In the genomic region with DNA sequence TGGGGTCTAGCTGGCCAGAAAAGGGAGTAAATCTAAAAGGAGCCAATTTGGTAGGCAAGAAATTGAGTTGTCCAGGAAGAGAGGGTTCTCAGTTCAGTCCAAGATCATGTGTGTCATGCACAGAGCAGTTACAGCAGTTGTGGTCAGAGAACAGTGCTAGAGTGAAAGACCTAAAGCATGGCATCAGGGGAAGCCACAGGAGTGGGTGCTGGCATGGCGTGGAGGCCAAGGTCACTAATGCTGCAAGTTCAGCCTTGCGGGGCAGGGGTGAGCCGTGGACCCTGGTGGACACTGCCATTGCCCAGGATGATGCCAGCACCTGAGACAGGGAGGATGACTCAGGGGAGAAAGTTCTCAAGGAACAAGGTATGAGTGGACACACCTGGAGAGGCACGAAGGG, we compare ENCODE assay signal across 20 cellular contexts. TPM values are rescaled to one million over a fixed set of nuclear protein-coding genes. Genes with fewer than 3 reads are reported as not detected.
DNase-seq lines count a peak whose midpoint lies in the region; ATAC-seq, FAIRE-seq and TF ChIP-seq lines count a peak whose summit lies in the region.
"Had no signal": no experiment of that assay in that cellular context is flagged by ENCODE, and none has a peak within 500 bp of the region (broad histone marks: within the 10 kb centered on the region; RNA-seq: fewer than 3 reads in every experiment).

No MANE protein-coding gene starts in this region.

- H3K27me3 ChIP-seq in right lobe of liver (no peaks in the 10 kb centered on the region), HepG2 (ENCODE audit: control insufficient read depth in 1 of 2, insufficient read depth in 2 of 2, low read length in 2 of 2) (peaks cover 3 to 15% of the 10 kb centered on the region in 2 experiments; a peak in 4 of 5 replicates)
- no peaks in the 10 kb centered on the region for H3K27me3 ChIP-seq in CD4-positive, alpha-beta T cell (ENCODE audit: control insufficient read depth, insufficient read depth, low read length)
- H3K27me3 ChIP-seq: BLaER1 treated with 17β-estradiol and CSF1 and Interleukin-3, amounts not matched to agents 10 nM and 100 nM had no signal

- FAIRE-seq in HepG2 (lab: Jason Lieb, UNC) = no peak
- FAIRE-seq: GM12891 had no signal

- no peaks in the 10 kb centered on the region for H3K36me3 ChIP-seq in right lobe of liver
- no peaks in the 10 kb centered on the region for H3K36me3 ChIP-seq in HepG2 (replicated peaks in 1 of 2; ENCODE audit: control insufficient read depth in 1 of 2, insufficient read depth in 2 of 2, low read length in 2 of 2)
- H3K36me3 ChIP-seq: HAP-1 had no signal

- intact Hi-C loops in right lobe of liver (cut with DNase I) (no loop called here), HepG2 (cut with micrococcal nuclease; ENCODE audit: unreplicated experiment) (no loop called here)
- intact Hi-C loops in CD4-positive, alpha-beta T cell (cut with DNase I, micrococcal nuclease) = no loop called here

- H4K20me1 ChIP-seq in HepG2 (ENCODE audit: insufficient read depth, low read length) = no peaks in the 10 kb centered on the region
- H4K20me1 ChIP-seq: BLaER1 treated with 17β-estradiol and CSF1 and Interleukin-3, amounts not matched to agents 10 nM and 100 nM had no signal

- POLR2A ChIA-PET in HepG2 (lab: Yijun Ruan, JAX) = no interaction called here
- POLR2A ChIA-PET in CD4-positive, alpha-beta T cell (lab: Charles Lee) = interaction anchor here (1.5 kb wide), 1 partner anchor 105 kb away, joined by 3 read pairs; no protein-coding TSS in a partner anchor

- H3K9ac ChIP-seq in HepG2 (ENCODE audit: insufficient read depth, low read depth, low read length) = no peak overlapping the region
- H3K9ac ChIP-seq: BLaER1 treated with 17β-estradiol and CSF1 and Interleukin-3, amounts not matched to agents 10 nM and 100 nM had no signal

- TF ChIP-seq POLR2A in right lobe of liver (IDR thresholded peaks at IDR 0.05) (no peak), HepG2 (IDR thresholded peaks at IDR 0.05; ENCODE audit: insufficient read depth in 1 of 2, low read depth in 2 of 2, low read length in 2 of 2) (no peak)

- peak in 2 of 3 donors; percentile 10 to 37 for DNase-seq in right lobe of liver
- DNase-seq in HepG2 (ENCODE audit: low spot score) = no peak
- DNase-seq in mesenteric fat pad (ENCODE audit: low spot score) = peak; percentile 78
- no peak for DNase-seq in CD4-positive, alpha-beta T cell
- no peak for DNase-seq in NCI-H1105 (lab: John Stamatoyannopoulos, UW)
- no peak for DNase-seq in mesothelial cell of epicardium (ENCODE audit: low spot score in 2 of 2, unreplicated experiment in 2 of 2)
- DNase-seq: ACHN; Calu3; CD4-positive, CD25-positive, alpha-beta regulatory T cell; DMS 273 treated with DMSO at 0.1 percent for 48 hours; DMS79; GOT3 had no signal

- no peak overlapping the region for H2AFZ ChIP-seq in HepG2 (ENCODE audit: low read length)

- TF ChIP-seq EP300 in HepG2 (IDR thresholded peaks at IDR 0.05; ENCODE audit: low read depth in 2 of 2, low read length in 2 of 2) (no peak), HepG2 (CRISPR knock-in tag; IDR thresholded peaks at IDR 0.05; ENCODE audit: borderline replicate concordance) (no peak)

- peaks cover 7% of the 10 kb centered on the region for H3K4me1 Mint-ChIP-seq in stimulated activated memory B cell treated with anti-CD40 and anti-IgM and Interleukin-4, amounts not matched to agents 10 μg/mL and 1 μg/mL and 100 μg/mL, for 72 hours
- H3K4me1 Mint-ChIP-seq in CD4-positive, alpha-beta T cell (ENCODE audit: low read depth) = no peaks in the 10 kb centered on the region
- H3K4me1 Mint-ChIP-seq in mesothelial cell of epicardium = no peaks in the 10 kb centered on the region
- H3K4me1 Mint-ChIP-seq: CD4-positive, CD25-positive, alpha-beta regulatory T cell had no signal

- H3K9me3 Mint-ChIP-seq in stimulated activated memory B cell treated with anti-CD40 and anti-IgM and Interleukin-4, amounts not matched to agents 10 μg/mL and 1 μg/mL and 100 μg/mL, for 72 hours = peaks cover 5% of the 10 kb centered on the region
- no peaks in the 10 kb centered on the region for H3K9me3 Mint-ChIP-seq in CD4-positive, alpha-beta T cell
- H3K9me3 Mint-ChIP-seq in mesothelial cell of epicardium = peaks cover 30% of the 10 kb centered on the region

- TF ChIP-seq CTCF in right lobe of liver (IDR thresholded peaks at IDR 0.05) (no peak), HepG2 (CRISPR knock-in tag; IDR thresholded peaks at IDR 0.05) (no peak), mesothelial cell of epicardium (IDR thresholded peaks at IDR 0.05; ENCODE audit: unreplicated experiment) (no peak)
- TF ChIP-seq CTCF in CD4-positive, alpha-beta T cell (IDR thresholded peaks at IDR 0.05) = no peak

- no peak overlapping the region for H3K27ac Mint-ChIP-seq in stimulated activated memory B cell treated with anti-CD40 and anti-IgM and Interleukin-4, amounts not matched to agents 10 μg/mL and 1 μg/mL and 100 μg/mL, for 72 hours
- H3K27ac Mint-ChIP-seq in CD4-positive, alpha-beta T cell = no peak overlapping the region
- no peak overlapping the region for H3K27ac Mint-ChIP-seq in mesothelial cell of epicardium

- H3K4me3 ChIP-seq in right lobe of liver (no peak overlapping the region), HepG2 (replicated peaks in 1 of 3; ENCODE audit: insufficient read depth in 1 of 3, low read depth in 2 of 3, low read length in 3 of 3) (no peak overlapping the region)
- H3K4me3 ChIP-seq: BLaER1 treated with 17β-estradiol and CSF1 and Interleukin-3, amounts not matched to agents 10 nM and 100 nM; HAP-1 had no signal

- H3K27ac ChIP-seq in right lobe of liver (no peak overlapping the region), HepG2 (ENCODE audit: extremely low read length, insufficient read depth, low read length) (no peak overlapping the region)
- no peak overlapping the region for H3K27ac ChIP-seq in CD4-positive, alpha-beta T cell (ENCODE audit: low read depth, low read length)
- H3K27ac ChIP-seq: BLaER1 treated with 17β-estradiol and CSF1 and Interleukin-3, amounts not matched to agents 10 nM and 100 nM had no signal

- BruUV-seq in HepG2 (replicated peaks; lab: Mats Ljungman, UMichigan) = no TSS peak

- H3K27me3 Mint-ChIP-seq in stimulated activated memory B cell treated with anti-CD40 and anti-IgM and Interleukin-4, amounts not matched to agents 10 μg/mL and 1 μg/mL and 100 μg/mL, for 72 hours = peaks cover 26% of the 10 kb centered on the region
- H3K27me3 Mint-ChIP-seq in CD4-positive, alpha-beta T cell = peaks cover 12% of the 10 kb centered on the region
- H3K27me3 Mint-ChIP-seq in mesothelial cell of epicardium (ENCODE audit: low read depth) = peaks cover 10% of the 10 kb centered on the region

- peaks cover 17% of the 10 kb centered on the region for H3K36me3 Mint-ChIP-seq in stimulated activated memory B cell treated with anti-CD40 and anti-IgM and Interleukin-4, amounts not matched to agents 10 μg/mL and 1 μg/mL and 100 μg/mL, for 72 hours
- H3K36me3 Mint-ChIP-seq in CD4-positive, alpha-beta T cell (ENCODE audit: low read depth) = no peaks in the 10 kb centered on the region
- H3K36me3 Mint-ChIP-seq in mesothelial cell of epicardium = peaks cover 2% of the 10 kb centered on the region
- H3K36me3 Mint-ChIP-seq: CD4-positive, CD25-positive, alpha-beta regulatory T cell had no signal

- no peak overlapping the region for H3K4me2 ChIP-seq in HepG2 (ENCODE audit: low read depth, low read length)
- H3K4me2 ChIP-seq: BLaER1 treated with 17β-estradiol and CSF1 and Interleukin-3, amounts not matched to agents 10 nM and 100 nM had no signal

- H3K4me3 Mint-ChIP-seq in stimulated activated memory B cell treated with anti-CD40 and anti-IgM and Interleukin-4, amounts not matched to agents 10 μg/mL and 1 μg/mL and 100 μg/mL, for 72 hours = no peak overlapping the region
- no peak overlapping the region for H3K4me3 Mint-ChIP-seq in CD4-positive, alpha-beta T cell
- no peak overlapping the region for H3K4me3 Mint-ChIP-seq in mesothelial cell of epicardium
- H3K4me3 Mint-ChIP-seq: CD4-positive, CD25-positive, alpha-beta regulatory T cell had no signal

- no peaks in the 10 kb centered on the region for H3K9me3 ChIP-seq in right lobe of liver
- 0 out of 2 replicates have a peak, but pooled peaks cover 8% of the 10 kb centered on the region for H3K9me3 ChIP-seq in HepG2 (ENCODE audit: low read length)
- H3K9me3 ChIP-seq in CD4-positive, alpha-beta T cell (ENCODE audit: control insufficient read depth, low read length) = no peaks in the 10 kb centered on the region

- H3K79me2 ChIP-seq in HepG2 (ENCODE audit: insufficient read depth, low read length) = no peaks in the 10 kb centered on the region

- TF ChIP-seq RAD21 in HepG2 (CRISPR knock-in tag; IDR thresholded peaks at IDR 0.05) = no peak

- 94% methylated on average over 3 of the region's 4 CpGs for whole genome bisulfite sequencing in right lobe of liver (ENCODE audit: insufficient coverage, low coverage, low lambda C conversion rate, missing lambda C conversion rate)
- WGBS in HepG2 (ENCODE audit: low lambda C conversion rate) = 34% methylated on average over 4 of the region's 4 CpGs

- CTCF ChIA-PET in HepG2 (lab: Yijun Ruan, JAX; ENCODE audit: low intra/inter-chr PET ratio, low total read pairs) = no interaction called here
- CTCF ChIA-PET in CD4-positive, alpha-beta T cell (lab: Charles Lee) = interaction anchor here (0.8 to 1.3 kb wide), 2 partner anchors 9 to 26 kb away, joined by 3 read pairs; no protein-coding TSS in a partner anchor

- in situ Hi-C loops in HepG2 (cut with HindIII; ENCODE audit: extremely low pct_ligation_motif_present, low pct_unique_long_range_greater_than_20kb) = no loop called here

- ATAC-seq in right lobe of liver = no peak
- ATAC-seq in HepG2 = no peak
- peak; percentile 39 for ATAC-seq in stimulated activated memory B cell treated with anti-CD40 and anti-IgM and Interleukin-4, amounts not matched to agents 10 μg/mL and 1 μg/mL and 100 μg/mL, for 72 hours
- no peak for ATAC-seq in CD4-positive, alpha-beta T cell (ENCODE audit: poor library complexity)
- ATAC-seq in GM19328 (IDR thresholded peaks at IDR 0.05; ENCODE audit: unreplicated experiment) = no peak

- H3K4me1 ChIP-seq in right lobe of liver (peaks cover 0 to 42% (median 16%) of the 10 kb centered on the region in 4 donors), HepG2 (ENCODE audit: insufficient read depth, low read length) (peaks cover 8% of the 10 kb centered on the region; the same call in 1 of the 2 replicates)
- H3K4me1 ChIP-seq: BLaER1 treated with 17β-estradiol and CSF1 and Interleukin-3, amounts not matched to agents 10 nM and 100 nM; HAP-1 had no signal

RNA-seq across cellular contexts. Expression of a gene that starts 16.6 kb away (rescaled TPM):
- total RNA-seq in right lobe of liver (under 1 TPM in 2 of 6 experiments, not detected in 4; 0.21 to 0.27 TPM), HepG2 (2016; rRNA removed; fragmentation: Illumina TruSeq; extraction: Trizol) (not detected in 2 replicates), mesenteric fat pad (not detected), mesothelial cell of epicardium (7.6 to 9.2 TPM (median 7.7 TPM) in 3 replicates)
- not detected in 2 replicates for total RNA-seq in HepG2 (2016; cell fraction: cytosol; rRNA removed; fragmentation: Illumina TruSeq; extraction: Trizol; ENCODE audit: low read depth)
- not detected in 2 replicates for total RNA-seq in HepG2 (2016; cell fraction: insoluble cytoplasmic fraction; rRNA removed; fragmentation: Illumina TruSeq; extraction: Trizol)
- total RNA-seq in HepG2 (2016; cell fraction: membrane; rRNA removed; fragmentation: Illumina TruSeq; extraction: Trizol) = not detected in 2 replicates
- not detected in 2 replicates for total RNA-seq in HepG2 (2016; cell fraction: nucleus; rRNA removed; fragmentation: Illumina TruSeq; extraction: Trizol)
- 0.03 TPM in 1 of 2 replicates, not detected in the other for polyA plus RNA-seq in HepG2 (2011; rRNA removed)
- polyA plus RNA-seq in HepG2 (2011; cell fraction: cytosol; rRNA removed) = 0.08 TPM in 2 replicates
- polyA plus RNA-seq in HepG2 (2011; cell fraction: nucleus; rRNA removed) = 0.09 TPM in 1 of 2 replicates, not detected in the other
- 0.07 TPM in 1 of 2 replicates, not detected in the other for polyA plus RNA-seq in HepG2 (2012)
- not detected in 2 replicates for polyA plus RNA-seq in HepG2 (2016; cell fraction: cytosol; fragmentation: Illumina TruSeq; extraction: Trizol; ENCODE audit: low read depth)
- polyA plus RNA-seq in HepG2 (2016; cell fraction: insoluble cytoplasmic fraction; fragmentation: Illumina TruSeq; extraction: Trizol; ENCODE audit: low read depth) = not detected in 2 replicates
- polyA plus RNA-seq in HepG2 (2016; cell fraction: membrane; fragmentation: Illumina TruSeq; extraction: Trizol; ENCODE audit: low read depth) = not detected in 2 replicates
- polyA plus RNA-seq in HepG2 (2016; cell fraction: nucleus; fragmentation: Illumina TruSeq; extraction: Trizol; ENCODE audit: insufficient read depth, low read depth) = not detected in 2 replicates
- polyA minus RNA-seq in HepG2 (2011; rRNA and poly(A)+ RNA removed; ENCODE audit: low replicate concordance) = 0.22 TPM in 1 of 2 replicates, not detected in the other
- polyA minus RNA-seq in HepG2 (2011; cell fraction: cytosol; rRNA and poly(A)+ RNA removed) = not detected in 2 replicates
- not detected in 2 replicates for polyA minus RNA-seq in HepG2 (2011; cell fraction: nucleus; rRNA and poly(A)+ RNA removed)
- not detected for total RNA-seq in CD4-positive, alpha-beta T cell
- total RNA-seq: A172; CD4-positive, CD25-positive, alpha-beta regulatory T cell; G401; HT1080 had no signal
- polyA plus RNA-seq: CD4-positive, CD25-positive, alpha-beta regulatory T cell had no signal

RNA-seq across cellular contexts. Expression of a gene that starts 32.2 kb away (rescaled TPM):
- total RNA-seq in right lobe of liver (1 to 10 TPM in 4 of 6 experiments, under 1 TPM in 2; 0.58 to 2.7 (median 1.7) TPM), HepG2 (2016; rRNA removed; fragmentation: Illumina TruSeq; extraction: Trizol) (0.49 and 0.52 TPM in 2 replicates), mesenteric fat pad (not detected), mesothelial cell of epicardium (3.7 to 5.3 TPM (median 4.2 TPM) in 3 replicates)
- 0.44 TPM in 1 of 2 replicates, not detected in the other for total RNA-seq in HepG2 (2016; cell fraction: cytosol; rRNA removed; fragmentation: Illumina TruSeq; extraction: Trizol; ENCODE audit: low read depth)
- 0.52 and 0.54 TPM in 2 replicates for total RNA-seq in HepG2 (2016; cell fraction: insoluble cytoplasmic fraction; rRNA removed; fragmentation: Illumina TruSeq; extraction: Trizol)
- 0.45 and 0.71 TPM in 2 replicates for total RNA-seq in HepG2 (2016; cell fraction: membrane; rRNA removed; fragmentation: Illumina TruSeq; extraction: Trizol)
- total RNA-seq in HepG2 (2016; cell fraction: nucleus; rRNA removed; fragmentation: Illumina TruSeq; extraction: Trizol) = 0.87 TPM in 1 of 2 replicates, not detected in the other
- polyA plus RNA-seq in HepG2 (2011; rRNA removed) = 5.1 and 7.1 TPM in 2 replicates
- polyA plus RNA-seq in HepG2 (2011; cell fraction: cytosol; rRNA removed) = 4.7 and 8.4 TPM in 2 replicates
- 0.98 and 2.3 TPM in 2 replicates for polyA plus RNA-seq in HepG2 (2011; cell fraction: nucleus; rRNA removed)
- polyA plus RNA-seq in HepG2 (2012) = 4.4 and 6.7 TPM in 2 replicates
- polyA plus RNA-seq in HepG2 (2016; cell fraction: cytosol; fragmentation: Illumina TruSeq; extraction: Trizol; ENCODE audit: low read depth) = 0.37 and 0.51 TPM in 2 replicates
- polyA plus RNA-seq in HepG2 (2016; cell fraction: insoluble cytoplasmic fraction; fragmentation: Illumina TruSeq; extraction: Trizol; ENCODE audit: low read depth) = 0.97 and 1.6 TPM in 2 replicates
- polyA plus RNA-seq in HepG2 (2016; cell fraction: membrane; fragmentation: Illumina TruSeq; extraction: Trizol; ENCODE audit: low read depth) = 0.76 and 0.95 TPM in 2 replicates
- 0.73 and 0.75 TPM in 2 replicates for polyA plus RNA-seq in HepG2 (2016; cell fraction: nucleus; fragmentation: Illumina TruSeq; extraction: Trizol; ENCODE audit: insufficient read depth, low read depth)
- polyA minus RNA-seq in HepG2 (2011; rRNA and poly(A)+ RNA removed; ENCODE audit: low replicate concordance) = 2.2 TPM in 1 of 2 replicates, not detected in the other
- 0.97 and 1.5 TPM in 2 replicates for polyA minus RNA-seq in HepG2 (2011; cell fraction: cytosol; rRNA and poly(A)+ RNA removed)
- polyA minus RNA-seq in HepG2 (2011; cell fraction: nucleus; rRNA and poly(A)+ RNA removed) = 1.4 TPM in 1 of 2 replicates, not detected in the other
- not detected for total RNA-seq in CD4-positive, alpha-beta T cell
- total RNA-seq: A172; CD4-positive, CD25-positive, alpha-beta regulatory T cell; G401; HT1080 had no signal
- polyA plus RNA-seq: CD4-positive, CD25-positive, alpha-beta regulatory T cell had no signal

RNA-seq across cellular contexts. Expression of a gene that starts 47.6 kb away (rescaled TPM):
- total RNA-seq in right lobe of liver (10 to 100 TPM in 1 of 6 experiments, 1 to 10 TPM in 5; 5.8 to 12.2 (median 8.0) TPM), HepG2 (2016; rRNA removed; fragmentation: Illumina TruSeq; extraction: Trizol) (0.20 and 0.84 TPM in 2 replicates), mesenteric fat pad (42.6 TPM), mesothelial cell of epicardium (1.3 to 1.7 TPM (median 1.5 TPM) in 3 replicates)
- not detected in 2 replicates for total RNA-seq in HepG2 (2016; cell fraction: cytosol; rRNA removed; fragmentation: Illumina TruSeq; extraction: Trizol; ENCODE audit: low read depth)
- total RNA-seq in HepG2 (2016; cell fraction: insoluble cytoplasmic fraction; rRNA removed; fragmentation: Illumina TruSeq; extraction: Trizol) = 0.30 and 0.76 TPM in 2 replicates
- 0.10 and 0.19 TPM in 2 replicates for total RNA-seq in HepG2 (2016; cell fraction: membrane; rRNA removed; fragmentation: Illumina TruSeq; extraction: Trizol)
- total RNA-seq in HepG2 (2016; cell fraction: nucleus; rRNA removed; fragmentation: Illumina TruSeq; extraction: Trizol) = 1.3 TPM in 2 replicates
- 0.58 and 2.5 TPM in 2 replicates for polyA plus RNA-seq in HepG2 (2011; rRNA removed)
- 0.72 and 1.1 TPM in 2 replicates for polyA plus RNA-seq in HepG2 (2011; cell fraction: cytosol; rRNA removed)
- 2.4 and 4.2 TPM in 2 replicates for polyA plus RNA-seq in HepG2 (2011; cell fraction: nucleus; rRNA removed)
- polyA plus RNA-seq in HepG2 (2012) = 0.35 and 1.3 TPM in 2 replicates
- 0.09 and 0.11 TPM in 2 replicates for polyA plus RNA-seq in HepG2 (2016; cell fraction: cytosol; fragmentation: Illumina TruSeq; extraction: Trizol; ENCODE audit: low read depth)
- polyA plus RNA-seq in HepG2 (2016; cell fraction: insoluble cytoplasmic fraction; fragmentation: Illumina TruSeq; extraction: Trizol; ENCODE audit: low read depth) = 0.36 and 0.49 TPM in 2 replicates
- 0.06 and 0.20 TPM in 2 replicates for polyA plus RNA-seq in HepG2 (2016; cell fraction: membrane; fragmentation: Illumina TruSeq; extraction: Trizol; ENCODE audit: low read depth)
- 0.96 and 1.3 TPM in 2 replicates for polyA plus RNA-seq in HepG2 (2016; cell fraction: nucleus; fragmentation: Illumina TruSeq; extraction: Trizol; ENCODE audit: insufficient read depth, low read depth)
- polyA minus RNA-seq in HepG2 (2011; rRNA and poly(A)+ RNA removed; ENCODE audit: low replicate concordance) = 4.2 TPM in 1 of 2 replicates, not detected in the other
- 0.88 and 2.3 TPM in 2 replicates for polyA minus RNA-seq in HepG2 (2011; cell fraction: cytosol; rRNA and poly(A)+ RNA removed)
- 0.75 and 0.77 TPM in 2 replicates for polyA minus RNA-seq in HepG2 (2011; cell fraction: nucleus; rRNA and poly(A)+ RNA removed)
- total RNA-seq in CD4-positive, alpha-beta T cell = not detected
- total RNA-seq: Calu3, G401 had no signal
- polyA plus RNA-seq: CD4-positive, CD25-positive, alpha-beta regulatory T cell had no signal

Comparison
In these comparisons a context has a peak if more than half of its experiments do, and no peak if none do; other contexts are left out.
1. DNase-seq: peak in right lobe of liver (2 of 3) and mesenteric fat pad (single experiment); none in HepG2 (single experiment), CD4-positive, alpha-beta T cell (0 of 10), NCI-H1105 (single experiment) and mesothelial cell of epicardium (0 of 2).